Comparison of ENCODE assay signal across 8 cellular contexts in genomic region chr6:4055420-4056041, GRCh38. TPM values are rescaled to one million over a fixed set of nuclear protein-coding genes. Genes with fewer than 3 reads are reported as not detected.
A peak's percentile ranks its signal among the peaks of the same experiment; 100 is the strongest.
DNase-seq lines count a peak whose midpoint lies in the region; ATAC-seq and TF ChIP-seq lines count a peak whose summit lies in the region.

No MANE protein-coding gene starts in this region.

- intact Hi-C loops in sciatic nerve (cut with DNase I) = loop anchor here (10.0 kb wide), 1 partner anchor 99 kb away; no protein-coding TSS in a partner anchor

- ATAC-seq in SK-N-SH treated with all-trans-retinoic acid at 6 μM for 48 hours (peak; percentile 78), sciatic nerve (peak; percentile 72), GM21825 (IDR thresholded peaks at IDR 0.05; ENCODE audit: unreplicated experiment) (no peak), HG02840 (IDR thresholded peaks at IDR 0.05; ENCODE audit: low FRiP score, unreplicated experiment) (no peak)

- no peak overlapping the region for H3K4me3 ChIP-seq in foreskin fibroblast (ENCODE audit: low read depth in 1 of 2, low read length in 2 of 2)

- DNase-seq in A172 (ENCODE audit: low spot score) (peak; percentile 75), GM04503 (ENCODE audit: low read depth) (peak; percentile 27), foreskin fibroblast (peak; percentile 74 to 85), sciatic nerve (ENCODE audit: low spot score) (no peak), GM19238 (ENCODE audit: insufficient read length, low spot score) (no peak)

- TF ChIP-seq CTCF in foreskin fibroblast (IDR thresholded peaks at IDR 0.05; ENCODE audit: low read depth, low read length) = peak; percentile 42

TF ChIP-seq in SK-N-SH treated with all-trans-retinoic acid at 6 μM for 48 hours, 23 proteins besides CTCF, POLR2A, EP300 and RAD21:
- TF ChIP-seq CSRNP3 (CRISPR knock-in tag; IDR thresholded peaks at IDR 0.05) (no peak), CSDC2 (CRISPR knock-in tag; IDR thresholded peaks at IDR 0.05) (no peak), RARB (CRISPR knock-in tag; IDR thresholded peaks at IDR 0.05) (no peak), TCF4 (CRISPR knock-in tag; IDR thresholded peaks at IDR 0.05; ENCODE audit: borderline replicate concordance) (no peak)

RNA-seq across cellular contexts. Expression of gene FAM217A, which starts 23.4 kb away (rescaled TPM):
- not detected in 2 replicates for total RNA-seq in A172 (2014; rRNA removed; shearing (Covaris generic))
- not detected for total RNA-seq in sciatic nerve

Comparison
In these comparisons a context has a peak if more than half of its experiments do, and no peak if none do; other contexts are left out.
1. DNase-seq: peak in A172 (single experiment), GM04503 (single experiment) and foreskin fibroblast (2 of 2); none in sciatic nerve (single experiment) and GM19238 (single experiment).
2. ATAC-seq: peak in SK-N-SH treated with all-trans-retinoic acid at 6 μM for 48 hours (single experiment) and sciatic nerve (single experiment); none in GM21825 (single experiment) and HG02840 (single experiment).